19 cellular contexts compared by ENCODE assay signal in genomic region chr2:174195253-174195652, GRCh38. TPM values are rescaled to one million over a fixed set of nuclear protein-coding genes. Genes with fewer than 3 reads are reported as not detected.
DNase-seq lines count a peak whose midpoint lies in the region; ATAC-seq, FAIRE-seq and TF ChIP-seq lines count a peak whose summit lies in the region.
"Had no signal": no experiment of that assay in that cellular context is flagged by ENCODE, and none has a peak within 500 bp of the region (broad histone marks: within the 10 kb centered on the region; RNA-seq: fewer than 3 reads in every experiment).

No MANE protein-coding gene starts in this region.

- no peaks in the 10 kb centered on the region for H3K27me3 Mint-ChIP-seq in activated naive CD4-positive, alpha-beta T cell treated with anti-CD3 and anti-CD28 coated beads, Interleukin-2, amount 10 ng/mL, durations not matched to agents 7 days and 5 days
- H3K27me3 Mint-ChIP-seq: CD4-positive, CD25-positive, alpha-beta regulatory T cell; IgD-negative memory B cell had no signal

- DNase-seq in D721Med (ENCODE audit: insufficient read length, low spot score) (no peak), M059J (ENCODE audit: low read depth) (peak; percentile 4), choroid plexus epithelial cell (ENCODE audit: low read depth) (peak; percentile 24), kidney glomerular epithelial cell (lab: John Stamatoyannopoulos, UW) (peak; percentile 23), middle frontal gyrus (ENCODE audit: extremely low spot score, low spot score) (no peak), SHP77 treated with DMSO at 0.1 percent for 48 hours (lab: John Stamatoyannopoulos, UW) (no peak)
- no peak for DNase-seq in activated naive CD4-positive, alpha-beta T cell treated with anti-CD3 and anti-CD28 coated beads, Interleukin-2, amount 10 ng/mL, durations not matched to agents 7 days and 5 days
- DNase-seq: Caco-2; CD4-positive, CD25-positive, alpha-beta regulatory T cell; DMS79; GM23248; NCI-H1417 treated with DMSO at 0.1 percent for 48 hours; NCI-H1930; NCI-H446; SK-N-SH had no signal

- H3K9me3 Mint-ChIP-seq in activated naive CD4-positive, alpha-beta T cell treated with anti-CD3 and anti-CD28 coated beads, Interleukin-2, amount 10 ng/mL, durations not matched to agents 7 days and 5 days = no peaks in the 10 kb centered on the region
- H3K9me3 Mint-ChIP-seq: CD4-positive, CD25-positive, alpha-beta regulatory T cell; IgD-negative memory B cell had no signal

- TF ChIP-seq CTCF in D721Med (IDR thresholded peaks at IDR 0.05; ENCODE audit: insufficient read depth, missing control alignments) (no peak), choroid plexus epithelial cell (conservative IDR thresholded peaks at IDR 0.05; ENCODE audit: low read depth, low read length) (no peak)

- H3K4me3 Mint-ChIP-seq in activated naive CD4-positive, alpha-beta T cell treated with anti-CD3 and anti-CD28 coated beads, Interleukin-2, amount 10 ng/mL, durations not matched to agents 7 days and 5 days = no peak overlapping the region
- H3K4me3 Mint-ChIP-seq: CD4-positive, CD25-positive, alpha-beta regulatory T cell; IgD-negative memory B cell had no signal

- no peak overlapping the region for H3K27ac Mint-ChIP-seq in activated naive CD4-positive, alpha-beta T cell treated with anti-CD3 and anti-CD28 coated beads, Interleukin-2, amount 10 ng/mL, durations not matched to agents 7 days and 5 days
- H3K27ac Mint-ChIP-seq: CD4-positive, CD25-positive, alpha-beta regulatory T cell; IgD-negative memory B cell had no signal

- peak; percentile 6 for FAIRE-seq in D721Med (lab: Jason Lieb, UNC)

- CTCF ChIA-PET in activated naive CD4-positive, alpha-beta T cell treated with anti-CD3 and anti-CD28 coated beads, Interleukin-2, amount 10 ng/mL, durations not matched to agents 7 days and 5 days (lab: Charles Lee) = no interaction called here

- no peaks in the 10 kb centered on the region for H3K36me3 Mint-ChIP-seq in activated naive CD4-positive, alpha-beta T cell treated with anti-CD3 and anti-CD28 coated beads, Interleukin-2, amount 10 ng/mL, durations not matched to agents 7 days and 5 days

- H3K4me3 ChIP-seq in choroid plexus epithelial cell (ENCODE audit: low read depth, low read length) = no peak overlapping the region
- H3K4me3 ChIP-seq: GM23248 had no signal

- no peak for ATAC-seq in GM19395 (IDR thresholded peaks at IDR 0.05; ENCODE audit: unreplicated experiment)
- ATAC-seq: HCT116, Right ventricle myocardium inferior had no signal

- H3K4me1 Mint-ChIP-seq in activated naive CD4-positive, alpha-beta T cell treated with anti-CD3 and anti-CD28 coated beads, Interleukin-2, amount 10 ng/mL, durations not matched to agents 7 days and 5 days = no peaks in the 10 kb centered on the region

RNA-seq across cellular contexts. Expression of gene OLA1, which starts 53.1 kb away (rescaled TPM):
- 64.6 and 110 TPM in 2 replicates for total RNA-seq in M059J (2014; rRNA removed; shearing (Covaris generic))

Comparison
In these comparisons a context has a peak if more than half of its experiments do, and no peak if none do; other contexts are left out.
1. DNase-seq: peak in M059J (single experiment), choroid plexus epithelial cell (single experiment) and kidney glomerular epithelial cell (single experiment); none in D721Med (single experiment), activated naive CD4-positive, alpha-beta T cell treated with anti-CD3 and anti-CD28 coated beads, Interleukin-2, amount 10 ng/mL, durations not matched to agents 7 days and 5 days (single experiment), middle frontal gyrus (single experiment) and SHP77 treated with DMSO at 0.1 percent for 48 hours (single experiment).